ENCODE assay signal across 1 cellular context in the genomic region with DNA sequence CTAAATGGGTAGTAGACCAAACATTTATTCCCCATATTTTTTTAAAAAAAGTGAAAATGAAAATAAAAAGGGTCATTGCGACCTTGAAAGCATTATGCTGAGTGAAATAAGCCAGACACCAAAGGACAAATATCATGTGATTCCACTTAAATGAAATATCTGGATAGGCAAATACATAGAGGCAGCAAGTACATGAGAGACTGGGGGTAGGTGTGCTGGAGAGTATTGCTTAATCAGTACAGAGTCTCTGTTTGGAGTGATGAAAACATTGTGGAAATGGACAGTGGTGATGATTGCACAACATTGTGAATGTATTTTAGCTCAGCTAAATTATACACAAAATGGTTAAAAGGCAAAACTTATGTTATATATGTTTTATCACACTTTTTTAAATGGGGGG.
TF ChIP-seq lines count a peak whose summit lies in the region.

No MANE protein-coding gene starts in this region.

TF ChIP-seq in HepG2, 621 proteins besides CTCF, POLR2A, EP300 and RAD21 (continued from another document and continues in another):
- no peak for TF ChIP-seq PTBP1 (IDR thresholded peaks at IDR 0.05; ENCODE audit: low read depth, low read length, poor library complexity, severe bottlenecking)
- no peak for TF ChIP-seq ZNF83 (CRISPR knock-in tag; IDR thresholded peaks at IDR 0.05; ENCODE audit: borderline replicate concordance)
- peak; percentile 83; the same call in 1 of the 2 replicates for TF ChIP-seq KDM1A (CRISPR knock-in tag; IDR thresholded peaks at IDR 0.05)
- TF ChIP-seq ZNF12 (CRISPR knock-in tag; IDR thresholded peaks at IDR 0.05) = peak; percentile 93
- TF ChIP-seq NCOA2 (CRISPR knock-in tag; IDR thresholded peaks at IDR 0.05) = peak; percentile 95
- peak; percentile 97 for TF ChIP-seq HNF4A (CRISPR knock-in tag; IDR thresholded peaks at IDR 0.05)
- peak; percentile 38; the same call in 1 of the 2 replicates for TF ChIP-seq ZNF7 (CRISPR knock-in tag; IDR thresholded peaks at IDR 0.05)
- TF ChIP-seq ZNF781 (CRISPR knock-in tag; IDR thresholded peaks at IDR 0.05; ENCODE audit: borderline replicate concordance, not compliant biosample characterization) = no peak
- TF ChIP-seq, protein P1, sequence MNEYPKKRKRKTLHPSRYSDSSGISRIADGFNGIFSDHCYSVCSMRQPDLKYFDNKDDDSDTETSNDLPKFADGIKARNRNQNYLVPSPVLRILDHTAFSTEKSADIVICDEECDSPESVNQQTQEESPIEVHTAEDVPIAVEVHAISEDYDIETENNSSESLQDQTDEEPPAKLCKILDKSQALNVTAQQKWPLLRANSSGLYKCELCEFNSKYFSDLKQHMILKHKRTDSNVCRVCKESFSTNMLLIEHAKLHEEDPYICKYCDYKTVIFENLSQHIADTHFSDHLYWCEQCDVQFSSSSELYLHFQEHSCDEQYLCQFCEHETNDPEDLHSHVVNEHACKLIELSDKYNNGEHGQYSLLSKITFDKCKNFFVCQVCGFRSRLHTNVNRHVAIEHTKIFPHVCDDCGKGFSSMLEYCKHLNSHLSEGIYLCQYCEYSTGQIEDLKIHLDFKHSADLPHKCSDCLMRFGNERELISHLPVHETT (CRISPR knock-in tag; conservative IDR thresholded peaks at IDR 0.05) = 0 out of 2 replicates have a peak, but pooled peaks have one; percentile 52
- TF ChIP-seq ZSCAN9 (CRISPR knock-in tag; IDR thresholded peaks at IDR 0.05; ENCODE audit: borderline replicate concordance) = peak; percentile 66; the same call in 1 of the 2 replicates
- TF ChIP-seq RXRA (CRISPR knock-in tag; IDR thresholded peaks at IDR 0.05) = no peak; the same call in 1 of the 2 replicates
- TF ChIP-seq GATAD1 (CRISPR knock-in tag; IDR thresholded peaks at IDR 0.05) = 0 out of 2 replicates have a peak, but pooled peaks have one; percentile 20
- no peak for TF ChIP-seq HNRNPK (IDR thresholded peaks at IDR 0.05; ENCODE audit: low read depth, low read length, poor library complexity, severe bottlenecking)
- TF ChIP-seq ZNF496 (CRISPR knock-in tag; IDR thresholded peaks at IDR 0.05; ENCODE audit: insufficient replicate concordance) = no peak
- TF ChIP-seq, protein P2, sequence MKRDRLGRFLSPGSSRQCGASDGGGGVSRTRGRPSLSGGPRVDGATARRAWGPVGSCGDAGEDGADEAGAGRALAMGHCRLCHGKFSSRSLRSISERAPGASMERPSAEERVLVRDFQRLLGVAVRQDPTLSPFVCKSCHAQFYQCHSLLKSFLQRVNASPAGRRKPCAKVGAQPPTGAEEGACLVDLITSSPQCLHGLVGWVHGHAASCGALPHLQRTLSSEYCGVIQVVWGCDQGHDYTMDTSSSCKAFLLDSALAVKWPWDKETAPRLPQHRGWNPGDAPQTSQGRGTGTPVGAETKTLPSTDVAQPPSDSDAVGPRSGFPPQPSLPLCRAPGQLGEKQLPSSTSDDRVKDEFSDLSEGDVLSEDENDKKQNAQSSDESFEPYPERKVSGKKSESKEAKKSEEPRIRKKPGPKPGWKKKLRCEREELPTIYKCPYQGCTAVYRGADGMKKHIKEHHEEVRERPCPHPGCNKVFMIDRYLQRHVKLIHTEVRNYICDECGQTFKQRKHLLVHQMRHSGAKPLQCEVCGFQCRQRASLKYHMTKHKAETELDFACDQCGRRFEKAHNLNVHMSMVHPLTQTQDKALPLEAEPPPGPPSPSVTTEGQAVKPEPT (CRISPR knock-in tag; IDR thresholded peaks at IDR 0.05; ENCODE audit: low read depth) = no peak
- TF ChIP-seq HHEX (CRISPR knock-in tag; IDR thresholded peaks at IDR 0.05) = no peak
- TF ChIP-seq, protein P3, sequence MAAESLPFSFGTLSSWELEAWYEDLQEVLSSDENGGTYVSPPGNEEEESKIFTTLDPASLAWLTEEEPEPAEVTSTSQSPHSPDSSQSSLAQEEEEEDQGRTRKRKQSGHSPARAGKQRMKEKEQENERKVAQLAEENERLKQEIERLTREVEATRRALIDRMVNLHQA (CRISPR knock-in tag; IDR thresholded peaks at IDR 0.05) = peak; percentile 23; the same call in 1 of the 2 replicates
- TF ChIP-seq NR2F2 (IDR thresholded peaks at IDR 0.05; ENCODE audit: borderline replicate concordance, low read depth) = peak; percentile 72; the same call in 1 of the 2 replicates
- no peak for TF ChIP-seq ESRRA (CRISPR knock-in tag; IDR thresholded peaks at IDR 0.05; ENCODE audit: low read depth)
- no peak for TF ChIP-seq KLF9 (CRISPR knock-in tag; IDR thresholded peaks at IDR 0.05; ENCODE audit: low read depth)
- peak; percentile 40; the same call in 1 of the 2 replicates for TF ChIP-seq TBX3 (IDR thresholded peaks at IDR 0.05; ENCODE audit: borderline replicate concordance)
- TF ChIP-seq, protein P4, sequence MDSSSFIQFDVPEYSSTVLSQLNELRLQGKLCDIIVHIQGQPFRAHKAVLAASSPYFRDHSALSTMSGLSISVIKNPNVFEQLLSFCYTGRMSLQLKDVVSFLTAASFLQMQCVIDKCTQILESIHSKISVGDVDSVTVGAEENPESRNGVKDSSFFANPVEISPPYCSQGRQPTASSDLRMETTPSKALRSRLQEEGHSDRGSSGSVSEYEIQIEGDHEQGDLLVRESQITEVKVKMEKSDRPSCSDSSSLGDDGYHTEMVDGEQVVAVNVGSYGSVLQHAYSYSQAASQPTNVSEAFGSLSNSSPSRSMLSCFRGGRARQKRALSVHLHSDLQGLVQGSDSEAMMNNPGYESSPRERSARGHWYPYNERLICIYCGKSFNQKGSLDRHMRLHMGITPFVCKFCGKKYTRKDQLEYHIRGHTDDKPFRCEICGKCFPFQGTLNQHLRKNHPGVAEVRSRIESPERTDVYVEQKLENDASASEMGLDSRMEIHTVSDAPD (CRISPR knock-in tag; IDR thresholded peaks at IDR 0.05) = peak; percentile 27; the same call in 1 of the 2 replicates
- TF ChIP-seq ZNF878 (CRISPR knock-in tag; IDR thresholded peaks at IDR 0.05) = no peak
- no peak for TF ChIP-seq MXD4 (CRISPR knock-in tag; IDR thresholded peaks at IDR 0.05)
- TF ChIP-seq, protein P5, sequence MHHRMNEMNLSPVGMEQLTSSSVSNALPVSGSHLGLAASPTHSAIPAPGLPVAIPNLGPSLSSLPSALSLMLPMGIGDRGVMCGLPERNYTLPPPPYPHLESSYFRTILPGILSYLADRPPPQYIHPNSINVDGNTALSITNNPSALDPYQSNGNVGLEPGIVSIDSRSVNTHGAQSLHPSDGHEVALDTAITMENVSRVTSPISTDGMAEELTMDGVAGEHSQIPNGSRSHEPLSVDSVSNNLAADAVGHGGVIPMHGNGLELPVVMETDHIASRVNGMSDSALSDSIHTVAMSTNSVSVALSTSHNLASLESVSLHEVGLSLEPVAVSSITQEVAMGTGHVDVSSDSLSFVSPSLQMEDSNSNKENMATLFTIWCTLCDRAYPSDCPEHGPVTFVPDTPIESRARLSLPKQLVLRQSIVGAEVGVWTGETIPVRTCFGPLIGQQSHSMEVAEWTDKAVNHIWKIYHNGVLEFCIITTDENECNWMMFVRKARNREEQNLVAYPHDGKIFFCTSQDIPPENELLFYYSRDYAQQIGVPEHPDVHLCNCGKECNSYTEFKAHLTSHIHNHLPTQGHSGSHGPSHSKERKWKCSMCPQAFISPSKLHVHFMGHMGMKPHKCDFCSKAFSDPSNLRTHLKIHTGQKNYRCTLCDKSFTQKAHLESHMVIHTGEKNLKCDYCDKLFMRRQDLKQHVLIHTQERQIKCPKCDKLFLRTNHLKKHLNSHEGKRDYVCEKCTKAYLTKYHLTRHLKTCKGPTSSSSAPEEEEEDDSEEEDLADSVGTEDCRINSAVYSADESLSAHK (CRISPR knock-in tag; IDR thresholded peaks at IDR 0.05; ENCODE audit: borderline replicate concordance) = no peak
- no peak for TF ChIP-seq SRSF9 (IDR thresholded peaks at IDR 0.05; ENCODE audit: borderline replicate concordance, insufficient read depth, low read depth, low read length, poor library complexity, severe bottlenecking)
- peak; percentile 80 for TF ChIP-seq HMG20A (CRISPR knock-in tag; IDR thresholded peaks at IDR 0.05; ENCODE audit: borderline replicate concordance)
- no peak for TF ChIP-seq ZNF572 (CRISPR knock-in tag; IDR thresholded peaks at IDR 0.05)
- TF ChIP-seq, protein P6, sequence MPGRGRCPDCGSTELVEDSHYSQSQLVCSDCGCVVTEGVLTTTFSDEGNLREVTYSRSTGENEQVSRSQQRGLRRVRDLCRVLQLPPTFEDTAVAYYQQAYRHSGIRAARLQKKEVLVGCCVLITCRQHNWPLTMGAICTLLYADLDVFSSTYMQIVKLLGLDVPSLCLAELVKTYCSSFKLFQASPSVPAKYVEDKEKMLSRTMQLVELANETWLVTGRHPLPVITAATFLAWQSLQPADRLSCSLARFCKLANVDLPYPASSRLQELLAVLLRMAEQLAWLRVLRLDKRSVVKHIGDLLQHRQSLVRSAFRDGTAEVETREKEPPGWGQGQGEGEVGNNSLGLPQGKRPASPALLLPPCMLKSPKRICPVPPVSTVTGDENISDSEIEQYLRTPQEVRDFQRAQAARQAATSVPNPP (CRISPR knock-in tag; IDR thresholded peaks at IDR 0.05) = no peak
- TF ChIP-seq, protein P7, sequence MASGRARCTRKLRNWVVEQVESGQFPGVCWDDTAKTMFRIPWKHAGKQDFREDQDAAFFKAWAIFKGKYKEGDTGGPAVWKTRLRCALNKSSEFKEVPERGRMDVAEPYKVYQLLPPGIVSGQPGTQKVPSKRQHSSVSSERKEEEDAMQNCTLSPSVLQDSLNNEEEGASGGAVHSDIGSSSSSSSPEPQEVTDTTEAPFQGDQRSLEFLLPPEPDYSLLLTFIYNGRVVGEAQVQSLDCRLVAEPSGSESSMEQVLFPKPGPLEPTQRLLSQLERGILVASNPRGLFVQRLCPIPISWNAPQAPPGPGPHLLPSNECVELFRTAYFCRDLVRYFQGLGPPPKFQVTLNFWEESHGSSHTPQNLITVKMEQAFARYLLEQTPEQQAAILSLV (CRISPR knock-in tag; IDR thresholded peaks at IDR 0.05; ENCODE audit: borderline replicate concordance) = no peak
- TF ChIP-seq, protein P8, sequence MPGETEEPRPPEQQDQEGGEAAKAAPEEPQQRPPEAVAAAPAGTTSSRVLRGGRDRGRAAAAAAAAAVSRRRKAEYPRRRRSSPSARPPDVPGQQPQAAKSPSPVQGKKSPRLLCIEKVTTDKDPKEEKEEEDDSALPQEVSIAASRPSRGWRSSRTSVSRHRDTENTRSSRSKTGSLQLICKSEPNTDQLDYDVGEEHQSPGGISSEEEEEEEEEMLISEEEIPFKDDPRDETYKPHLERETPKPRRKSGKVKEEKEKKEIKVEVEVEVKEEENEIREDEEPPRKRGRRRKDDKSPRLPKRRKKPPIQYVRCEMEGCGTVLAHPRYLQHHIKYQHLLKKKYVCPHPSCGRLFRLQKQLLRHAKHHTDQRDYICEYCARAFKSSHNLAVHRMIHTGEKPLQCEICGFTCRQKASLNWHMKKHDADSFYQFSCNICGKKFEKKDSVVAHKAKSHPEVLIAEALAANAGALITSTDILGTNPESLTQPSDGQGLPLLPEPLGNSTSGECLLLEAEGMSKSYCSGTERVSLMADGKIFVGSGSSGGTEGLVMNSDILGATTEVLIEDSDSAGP (CRISPR knock-in tag; IDR thresholded peaks at IDR 0.05; ENCODE audit: borderline replicate concordance) = no peak
- TF ChIP-seq, protein P9, sequence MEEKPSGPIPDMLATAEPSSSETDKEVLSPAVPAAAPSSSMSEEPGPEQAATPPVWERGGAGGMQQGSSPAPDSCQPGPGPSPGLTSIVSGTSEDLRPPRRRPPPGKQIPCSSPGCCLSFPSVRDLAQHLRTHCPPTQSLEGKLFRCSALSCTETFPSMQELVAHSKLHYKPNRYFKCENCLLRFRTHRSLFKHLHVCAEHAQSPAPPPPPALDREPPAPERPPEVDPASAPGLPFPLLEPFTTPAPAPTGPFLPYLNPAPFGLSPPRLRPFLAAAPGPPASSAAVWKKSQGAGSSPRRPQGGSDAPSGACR (CRISPR knock-in tag; IDR thresholded peaks at IDR 0.05) = no peak
- peak; percentile 28; the same call in 1 of the 2 replicates for TF ChIP-seq ZNF772 (CRISPR knock-in tag; IDR thresholded peaks at IDR 0.05)
- no peak for TF ChIP-seq ZEB1 (IDR thresholded peaks at IDR 0.05; ENCODE audit: insufficient replicate concordance, low read depth)
- TF ChIP-seq SATB2 (CRISPR knock-in tag; IDR thresholded peaks at IDR 0.05) = 0 out of 2 replicates have a peak, but pooled peaks have one; percentile 34
- no peak for TF ChIP-seq MTA3 (CRISPR knock-in tag; IDR thresholded peaks at IDR 0.05)
- no peak for TF ChIP-seq ZNF33B (CRISPR knock-in tag; IDR thresholded peaks at IDR 0.05)
- TF ChIP-seq RAD51 (IDR thresholded peaks at IDR 0.05; ENCODE audit: borderline replicate concordance) = no peak
- TF ChIP-seq, protein P10, sequence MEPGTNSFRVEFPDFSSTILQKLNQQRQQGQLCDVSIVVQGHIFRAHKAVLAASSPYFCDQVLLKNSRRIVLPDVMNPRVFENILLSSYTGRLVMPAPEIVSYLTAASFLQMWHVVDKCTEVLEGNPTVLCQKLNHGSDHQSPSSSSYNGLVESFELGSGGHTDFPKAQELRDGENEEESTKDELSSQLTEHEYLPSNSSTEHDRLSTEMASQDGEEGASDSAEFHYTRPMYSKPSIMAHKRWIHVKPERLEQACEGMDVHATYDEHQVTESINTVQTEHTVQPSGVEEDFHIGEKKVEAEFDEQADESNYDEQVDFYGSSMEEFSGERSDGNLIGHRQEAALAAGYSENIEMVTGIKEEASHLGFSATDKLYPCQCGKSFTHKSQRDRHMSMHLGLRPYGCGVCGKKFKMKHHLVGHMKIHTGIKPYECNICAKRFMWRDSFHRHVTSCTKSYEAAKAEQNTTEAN (CRISPR knock-in tag; conservative IDR thresholded peaks at IDR 0.05) = 0 out of 2 replicates have a peak, but pooled peaks have one; percentile 30
- no peak for TF ChIP-seq HDAC6 (IDR thresholded peaks at IDR 0.05; ENCODE audit: low read depth, low read length)
- no peak for TF ChIP-seq ARHGAP35 (CRISPR knock-in tag; IDR thresholded peaks at IDR 0.05; ENCODE audit: borderline replicate concordance)
- no peak for TF ChIP-seq ZNF619 (CRISPR knock-in tag; IDR thresholded peaks at IDR 0.05)
- TF ChIP-seq, protein P11, sequence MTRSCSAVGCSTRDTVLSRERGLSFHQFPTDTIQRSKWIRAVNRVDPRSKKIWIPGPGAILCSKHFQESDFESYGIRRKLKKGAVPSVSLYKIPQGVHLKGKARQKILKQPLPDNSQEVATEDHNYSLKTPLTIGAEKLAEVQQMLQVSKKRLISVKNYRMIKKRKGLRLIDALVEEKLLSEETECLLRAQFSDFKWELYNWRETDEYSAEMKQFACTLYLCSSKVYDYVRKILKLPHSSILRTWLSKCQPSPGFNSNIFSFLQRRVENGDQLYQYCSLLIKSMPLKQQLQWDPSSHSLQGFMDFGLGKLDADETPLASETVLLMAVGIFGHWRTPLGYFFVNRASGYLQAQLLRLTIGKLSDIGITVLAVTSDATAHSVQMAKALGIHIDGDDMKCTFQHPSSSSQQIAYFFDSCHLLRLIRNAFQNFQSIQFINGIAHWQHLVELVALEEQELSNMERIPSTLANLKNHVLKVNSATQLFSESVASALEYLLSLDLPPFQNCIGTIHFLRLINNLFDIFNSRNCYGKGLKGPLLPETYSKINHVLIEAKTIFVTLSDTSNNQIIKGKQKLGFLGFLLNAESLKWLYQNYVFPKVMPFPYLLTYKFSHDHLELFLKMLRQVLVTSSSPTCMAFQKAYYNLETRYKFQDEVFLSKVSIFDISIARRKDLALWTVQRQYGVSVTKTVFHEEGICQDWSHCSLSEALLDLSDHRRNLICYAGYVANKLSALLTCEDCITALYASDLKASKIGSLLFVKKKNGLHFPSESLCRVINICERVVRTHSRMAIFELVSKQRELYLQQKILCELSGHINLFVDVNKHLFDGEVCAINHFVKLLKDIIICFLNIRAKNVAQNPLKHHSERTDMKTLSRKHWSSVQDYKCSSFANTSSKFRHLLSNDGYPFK (CRISPR knock-in tag; IDR thresholded peaks at IDR 0.05; ENCODE audit: borderline replicate concordance) = no peak
- peak; percentile 94 for TF ChIP-seq ISL2 (CRISPR knock-in tag; IDR thresholded peaks at IDR 0.05)
- TF ChIP-seq ZNF616 (CRISPR knock-in tag; IDR thresholded peaks at IDR 0.05; ENCODE audit: low read depth) = no peak
- TF ChIP-seq MIER2 (CRISPR knock-in tag; IDR thresholded peaks at IDR 0.05) = peak; percentile 75
- no peak for TF ChIP-seq GABPB1 (CRISPR knock-in tag; IDR thresholded peaks at IDR 0.05)
- peak; percentile 86; the same call in 1 of the 2 replicates for TF ChIP-seq HMG20B (CRISPR knock-in tag; conservative IDR thresholded peaks at IDR 0.05)
- peak; percentile 90 for TF ChIP-seq NFIC (IDR thresholded peaks at IDR 0.05; ENCODE audit: low read length)
